ENCODE assay signal across 9 cellular contexts in genomic region chr7:30163231-30163894, GRCh38. TPM values are rescaled to one million over a fixed set of nuclear protein-coding genes. Genes with fewer than 3 reads are reported as not detected.
DNase-seq lines count a peak whose midpoint lies in the region; ATAC-seq and TF ChIP-seq lines count a peak whose summit lies in the region.
"Had no signal": no experiment of that assay in that cellular context is flagged by ENCODE, and none has a peak within 500 bp of the region (broad histone marks: within the 10 kb centered on the region; RNA-seq: fewer than 3 reads in every experiment).

No MANE protein-coding gene starts in this region.

- no peaks in the 10 kb centered on the region for H3K9me3 ChIP-seq in OCI-LY7 (ENCODE audit: low read length)
- H3K9me3 ChIP-seq: mucosa of descending colon had no signal

- H3K36me3 ChIP-seq in OCI-LY7 (ENCODE audit: insufficient read depth, low read length), result no peaks in the 10 kb centered on the region

- H3K4me3 Mint-ChIP-seq in nephron, result no peak overlapping the region

- peaks cover 15% of the 10 kb centered on the region for H3K27me3 Mint-ChIP-seq in nephron (ENCODE audit: low read depth)

- H3K9me3 Mint-ChIP-seq in nephron, result no peaks in the 10 kb centered on the region

- intact Hi-C loops in OCI-LY7 (cut with micrococcal nuclease; ENCODE audit: unreplicated experiment), result loop anchor here (5.0 kb wide), 1 partner anchor 284 kb away; no protein-coding TSS in a partner anchor

- peak overlapping the region; percentile 95; the same call in 1 of the 2 replicates for H2AFZ ChIP-seq in OCI-LY7 (ENCODE audit: low read length)

- H3K4me3 ChIP-seq in OCI-LY7 (ENCODE audit: low read depth, low read length, poor library complexity, severe bottlenecking) (no peak overlapping the region), choroid plexus epithelial cell (ENCODE audit: low read depth, low read length) (no peak overlapping the region)
- H3K4me3 ChIP-seq: mucosa of descending colon had no signal

- no peaks in the 10 kb centered on the region for H3K79me2 ChIP-seq in OCI-LY7 (ENCODE audit: insufficient read depth, low read depth, low read length)

- BruUV-seq in OCI-LY7 (replicated peaks; lab: Mats Ljungman, UMichigan), result no TSS peak

- no peaks in the 10 kb centered on the region for H4K20me1 ChIP-seq in OCI-LY7 (ENCODE audit: insufficient read depth, low read length)

- DNase-seq in OCI-LY7 (ENCODE audit: low spot score) (peak; percentile 18), choroid plexus epithelial cell (ENCODE audit: low read depth) (peak; percentile 5), NCI-H82 treated with DMSO at 0.1 percent for 48 hours (lab: John Stamatoyannopoulos, UW; ENCODE audit: unreplicated experiment) (no peak), NCI-H2171 (lab: John Stamatoyannopoulos, UW) (no peak)
- DNase-seq in stimulated activated CD4-positive, alpha-beta T cell treated with anti-CD3 and anti-CD28 coated beads, Interleukin-4, amount 100 ng/mL, for 24 hours, result no peak

- ATAC-seq in GM18517 (IDR thresholded peaks at IDR 0.05; ENCODE audit: unreplicated experiment), result peak; percentile 49
- peak; percentile 34 for ATAC-seq in HG03064 (IDR thresholded peaks at IDR 0.05; ENCODE audit: low read depth, unreplicated experiment)
- ATAC-seq: mucosa of descending colon had no signal

- CTCF ChIA-PET in OCI-LY7 (lab: Charles Lee; ENCODE audit: unreplicated experiment), result interaction anchor here (1.5 kb wide), 1 partner anchor 29 kb away, joined by 4 read pairs; the partner anchor contains the start of gene MTURN

- H3K27ac Mint-ChIP-seq in nephron, result peak overlapping the region in 2 of 3 experiments; percentile 10 to 16

- peaks cover 44% of the 10 kb centered on the region for H3K4me1 ChIP-seq in OCI-LY7 (ENCODE audit: insufficient read depth, low read length, poor library complexity, severe bottlenecking)

- no peaks in the 10 kb centered on the region for H3K36me3 Mint-ChIP-seq in nephron (ENCODE audit: low read depth)

- H3K9me2 ChIP-seq in OCI-LY7 (ENCODE audit: insufficient read depth, low read length), result no peaks in the 10 kb centered on the region

- peak overlapping the region; percentile 54 for H3K4me2 ChIP-seq in OCI-LY7 (ENCODE audit: low read length)

- POLR2A ChIA-PET in OCI-LY7 (lab: Charles Lee), result interaction anchor here (0.6 to 2.0 kb wide), 5 partner anchors 12 to 321 kb away, joined by 3 to 8 read pairs (median 4); no protein-coding TSS in a partner anchor

- no peak overlapping the region for H3K27ac ChIP-seq in OCI-LY7 (ENCODE audit: low read depth, low read length, poor library complexity, severe bottlenecking)

- peaks cover 36% of the 10 kb centered on the region for H3K4me1 Mint-ChIP-seq in nephron

- TF ChIP-seq CTCF in OCI-LY7 (conservative IDR thresholded peaks at IDR 0.05; ENCODE audit: low read length), result no peak
- no peak for TF ChIP-seq CTCF in choroid plexus epithelial cell (conservative IDR thresholded peaks at IDR 0.05; ENCODE audit: low read depth, low read length)
- no peak for TF ChIP-seq CTCF in nephron (IDR thresholded peaks at IDR 0.05; ENCODE audit: unreplicated experiment in 3 of 3)

RNA-seq across cellular contexts. Expression of gene MTURN, which starts 28.6 kb away (rescaled TPM):
- total RNA-seq in OCI-LY7 (2014; rRNA removed; shearing (Covaris generic)), result 1.7 and 2.9 TPM in 2 replicates
- total RNA-seq in OCI-LY7 (2022), result 3.3 and 4.1 TPM in 2 replicates

Comparison
In these comparisons a context has a peak if more than half of its experiments do, and no peak if none do; other contexts are left out.
1. DNase-seq: peak in OCI-LY7 (single experiment) and choroid plexus epithelial cell (single experiment); none in stimulated activated CD4-positive, alpha-beta T cell treated with anti-CD3 and anti-CD28 coated beads, Interleukin-4, amount 100 ng/mL, for 24 hours (single experiment), NCI-H82 treated with DMSO at 0.1 percent for 48 hours (single experiment) and NCI-H2171 (single experiment).